1 cellular context compared by ENCODE assay signal in genomic region chr11:65117206-65118096, GRCh38.
A peak's percentile ranks its signal among the peaks of the same experiment; 100 is the strongest.
TF ChIP-seq lines count a peak whose summit lies in the region.

TSS of gene ZNHIT2 (minus strand) at chr11:65117701. CDS start at chr11:65117653, 48 bp downstream.

TF ChIP-seq in HepG2, 621 proteins besides CTCF, POLR2A, EP300 and RAD21 (continued from another document and continues in another):
- TF ChIP-seq, protein P1, sequence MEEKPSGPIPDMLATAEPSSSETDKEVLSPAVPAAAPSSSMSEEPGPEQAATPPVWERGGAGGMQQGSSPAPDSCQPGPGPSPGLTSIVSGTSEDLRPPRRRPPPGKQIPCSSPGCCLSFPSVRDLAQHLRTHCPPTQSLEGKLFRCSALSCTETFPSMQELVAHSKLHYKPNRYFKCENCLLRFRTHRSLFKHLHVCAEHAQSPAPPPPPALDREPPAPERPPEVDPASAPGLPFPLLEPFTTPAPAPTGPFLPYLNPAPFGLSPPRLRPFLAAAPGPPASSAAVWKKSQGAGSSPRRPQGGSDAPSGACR (CRISPR knock-in tag; IDR thresholded peaks at IDR 0.05), result no peak; the same call in 1 of the 2 replicates
- TF ChIP-seq MED13 (CRISPR knock-in tag; IDR thresholded peaks at IDR 0.05) (peak; percentile 39), MBD4 (IDR thresholded peaks at IDR 0.05; ENCODE audit: borderline replicate concordance, low read length) (no peak), PAXIP1 (CRISPR knock-in tag; conservative IDR thresholded peaks at IDR 0.05) (peak; percentile 56), EED (CRISPR knock-in tag; IDR thresholded peaks at IDR 0.05) (peak; percentile 69; the same call in 1 of the 2 replicates), KLF12 (CRISPR knock-in tag; IDR thresholded peaks at IDR 0.05; ENCODE audit: borderline replicate concordance) (peak; percentile 74; the same call in 1 of the 2 replicates), ZNF891 (CRISPR knock-in tag; IDR thresholded peaks at IDR 0.05) (no peak), FOXK2 (IDR thresholded peaks at IDR 0.05) (peak; percentile 76), ZNF143 (CRISPR knock-in tag; IDR thresholded peaks at IDR 0.05) (no peak), AGO2 (optimal IDR thresholded peaks at IDR 0.05; ENCODE audit: low read depth, low read length) (peak; percentile 97), MXD3 (CRISPR knock-in tag; IDR thresholded peaks at IDR 0.05) (no peak), ZNF44 (CRISPR knock-in tag; IDR thresholded peaks at IDR 0.05) (no peak), HIVEP1 (CRISPR knock-in tag; IDR thresholded peaks at IDR 0.05) (no peak), PLRG1 (conservative IDR thresholded peaks at IDR 0.05) (no peak), EZH2 (conservative IDR thresholded peaks at IDR 0.05; ENCODE audit: low read depth, low read length) (no peak), CBX1 (IDR thresholded peaks at IDR 0.05; ENCODE audit: low read depth) (no peak), ZNF572 (CRISPR knock-in tag; IDR thresholded peaks at IDR 0.05) (no peak), ZNF280B (CRISPR knock-in tag; IDR thresholded peaks at IDR 0.05; ENCODE audit: borderline replicate concordance) (peak; percentile 80), ZNF652 (CRISPR knock-in tag; IDR thresholded peaks at IDR 0.05; ENCODE audit: borderline replicate concordance, low read depth) (no peak), SRY (CRISPR knock-in tag; IDR thresholded peaks at IDR 0.05) (no peak), ELF1 (CRISPR knock-in tag; IDR thresholded peaks at IDR 0.05) (peak; percentile 91), ZNF557 (CRISPR knock-in tag; IDR thresholded peaks at IDR 0.05) (no peak), ZZZ3 (CRISPR knock-in tag; IDR thresholded peaks at IDR 0.05; ENCODE audit: borderline replicate concordance) (peak; percentile 90; the same call in 1 of the 2 replicates), SP5 (CRISPR knock-in tag; IDR thresholded peaks at IDR 0.05; ENCODE audit: borderline replicate concordance, low read depth) (0 out of 2 replicates have a peak, but pooled peaks have one; percentile 16), TBX2 (CRISPR knock-in tag; IDR thresholded peaks at IDR 0.05; ENCODE audit: borderline replicate concordance) (peak; percentile 80), ZFP36L1 (CRISPR knock-in tag; IDR thresholded peaks at IDR 0.05) (no peak), HMG20A (CRISPR knock-in tag; IDR thresholded peaks at IDR 0.05; ENCODE audit: borderline replicate concordance) (no peak), NFIC (IDR thresholded peaks at IDR 0.05; ENCODE audit: low read length) (no peak), ARNTL (CRISPR knock-in tag; IDR thresholded peaks at IDR 0.05) (peak; percentile 58), ZNF879 (CRISPR knock-in tag; IDR thresholded peaks at IDR 0.05) (no peak), ZBTB42 (CRISPR knock-in tag; IDR thresholded peaks at IDR 0.05) (peak; percentile 80; the same call in 1 of the 2 replicates), KDM5B (CRISPR knock-in tag; IDR thresholded peaks at IDR 0.05; ENCODE audit: borderline replicate concordance) (no peak; the same call in 1 of the 2 replicates), DZIP1 (CRISPR knock-in tag; IDR thresholded peaks at IDR 0.05) (0 out of 2 replicates have a peak, but pooled peaks have one; percentile 13), SP140L (CRISPR knock-in tag; IDR thresholded peaks at IDR 0.05; ENCODE audit: borderline replicate concordance) (peak; percentile 21; the same call in 1 of the 2 replicates), RFXAP (CRISPR knock-in tag; IDR thresholded peaks at IDR 0.05; ENCODE audit: borderline replicate concordance) (no peak), FOXA3 (CRISPR knock-in tag; IDR thresholded peaks at IDR 0.05) (peak; percentile 30; the same call in 1 of the 2 replicates), GLI4 (CRISPR knock-in tag; IDR thresholded peaks at IDR 0.05; ENCODE audit: borderline replicate concordance) (no peak), ZSCAN9 (CRISPR knock-in tag; IDR thresholded peaks at IDR 0.05; ENCODE audit: borderline replicate concordance) (no peak; the same call in 1 of the 2 replicates)
- TF ChIP-seq, protein P2, sequence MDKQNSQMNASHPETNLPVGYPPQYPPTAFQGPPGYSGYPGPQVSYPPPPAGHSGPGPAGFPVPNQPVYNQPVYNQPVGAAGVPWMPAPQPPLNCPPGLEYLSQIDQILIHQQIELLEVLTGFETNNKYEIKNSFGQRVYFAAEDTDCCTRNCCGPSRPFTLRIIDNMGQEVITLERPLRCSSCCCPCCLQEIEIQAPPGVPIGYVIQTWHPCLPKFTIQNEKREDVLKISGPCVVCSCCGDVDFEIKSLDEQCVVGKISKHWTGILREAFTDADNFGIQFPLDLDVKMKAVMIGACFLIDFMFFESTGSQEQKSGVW (CRISPR knock-in tag; IDR thresholded peaks at IDR 0.05; ENCODE audit: borderline replicate concordance), result no peak
- TF ChIP-seq, protein P3, sequence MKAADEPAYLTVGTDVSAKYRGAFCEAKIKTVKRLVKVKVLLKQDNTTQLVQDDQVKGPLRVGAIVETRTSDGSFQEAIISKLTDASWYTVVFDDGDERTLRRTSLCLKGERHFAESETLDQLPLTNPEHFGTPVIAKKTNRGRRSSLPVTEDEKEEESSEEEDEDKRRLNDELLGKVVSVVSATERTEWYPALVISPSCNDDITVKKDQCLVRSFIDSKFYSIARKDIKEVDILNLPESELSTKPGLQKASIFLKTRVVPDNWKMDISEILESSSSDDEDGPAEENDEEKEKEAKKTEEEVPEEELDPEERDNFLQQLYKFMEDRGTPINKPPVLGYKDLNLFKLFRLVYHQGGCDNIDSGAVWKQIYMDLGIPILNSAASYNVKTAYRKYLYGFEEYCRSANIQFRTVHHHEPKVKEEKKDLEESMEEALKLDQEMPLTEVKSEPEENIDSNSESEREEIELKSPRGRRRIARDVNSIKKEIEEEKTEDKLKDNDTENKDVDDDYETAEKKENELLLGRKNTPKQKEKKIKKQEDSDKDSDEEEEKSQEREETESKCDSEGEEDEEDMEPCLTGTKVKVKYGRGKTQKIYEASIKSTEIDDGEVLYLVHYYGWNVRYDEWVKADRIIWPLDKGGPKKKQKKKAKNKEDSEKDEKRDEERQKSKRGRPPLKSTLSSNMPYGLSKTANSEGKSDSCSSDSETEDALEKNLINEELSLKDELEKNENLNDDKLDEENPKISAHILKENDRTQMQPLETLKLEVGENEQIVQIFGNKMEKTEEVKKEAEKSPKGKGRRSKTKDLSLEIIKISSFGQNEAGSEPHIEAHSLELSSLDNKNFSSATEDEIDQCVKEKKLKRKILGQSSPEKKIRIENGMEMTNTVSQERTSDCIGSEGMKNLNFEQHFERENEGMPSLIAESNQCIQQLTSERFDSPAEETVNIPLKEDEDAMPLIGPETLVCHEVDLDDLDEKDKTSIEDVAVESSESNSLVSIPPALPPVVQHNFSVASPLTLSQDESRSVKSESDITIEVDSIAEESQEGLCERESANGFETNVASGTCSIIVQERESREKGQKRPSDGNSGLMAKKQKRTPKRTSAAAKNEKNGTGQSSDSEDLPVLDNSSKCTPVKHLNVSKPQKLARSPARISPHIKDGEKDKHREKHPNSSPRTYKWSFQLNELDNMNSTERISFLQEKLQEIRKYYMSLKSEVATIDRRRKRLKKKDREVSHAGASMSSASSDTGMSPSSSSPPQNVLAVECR (CRISPR knock-in tag; IDR thresholded peaks at IDR 0.05; ENCODE audit: borderline replicate concordance), result peak; percentile 97
- TF ChIP-seq, protein P4, sequence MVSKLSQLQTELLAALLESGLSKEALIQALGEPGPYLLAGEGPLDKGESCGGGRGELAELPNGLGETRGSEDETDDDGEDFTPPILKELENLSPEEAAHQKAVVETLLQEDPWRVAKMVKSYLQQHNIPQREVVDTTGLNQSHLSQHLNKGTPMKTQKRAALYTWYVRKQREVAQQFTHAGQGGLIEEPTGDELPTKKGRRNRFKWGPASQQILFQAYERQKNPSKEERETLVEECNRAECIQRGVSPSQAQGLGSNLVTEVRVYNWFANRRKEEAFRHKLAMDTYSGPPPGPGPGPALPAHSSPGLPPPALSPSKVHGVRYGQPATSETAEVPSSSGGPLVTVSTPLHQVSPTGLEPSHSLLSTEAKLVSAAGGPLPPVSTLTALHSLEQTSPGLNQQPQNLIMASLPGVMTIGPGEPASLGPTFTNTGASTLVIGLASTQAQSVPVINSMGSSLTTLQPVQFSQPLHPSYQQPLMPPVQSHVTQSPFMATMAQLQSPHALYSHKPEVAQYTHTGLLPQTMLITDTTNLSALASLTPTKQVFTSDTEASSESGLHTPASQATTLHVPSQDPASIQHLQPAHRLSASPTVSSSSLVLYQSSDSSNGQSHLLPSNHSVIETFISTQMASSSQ (IDR thresholded peaks at IDR 0.05; ENCODE audit: low read depth), result no peak
- TF ChIP-seq, protein P4 (CRISPR knock-in tag; IDR thresholded peaks at IDR 0.05; ENCODE audit: borderline replicate concordance), result peak; percentile 66; the same call in 1 of the 2 replicates
- TF ChIP-seq, protein P5, sequence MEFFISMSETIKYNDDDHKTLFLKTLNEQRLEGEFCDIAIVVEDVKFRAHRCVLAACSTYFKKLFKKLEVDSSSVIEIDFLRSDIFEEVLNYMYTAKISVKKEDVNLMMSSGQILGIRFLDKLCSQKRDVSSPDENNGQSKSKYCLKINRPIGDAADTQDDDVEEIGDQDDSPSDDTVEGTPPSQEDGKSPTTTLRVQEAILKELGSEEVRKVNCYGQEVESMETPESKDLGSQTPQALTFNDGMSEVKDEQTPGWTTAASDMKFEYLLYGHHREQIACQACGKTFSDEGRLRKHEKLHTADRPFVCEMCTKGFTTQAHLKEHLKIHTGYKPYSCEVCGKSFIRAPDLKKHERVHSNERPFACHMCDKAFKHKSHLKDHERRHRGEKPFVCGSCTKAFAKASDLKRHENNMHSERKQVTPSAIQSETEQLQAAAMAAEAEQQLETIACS (CRISPR knock-in tag; IDR thresholded peaks at IDR 0.05), result no peak
- TF ChIP-seq, protein P6, sequence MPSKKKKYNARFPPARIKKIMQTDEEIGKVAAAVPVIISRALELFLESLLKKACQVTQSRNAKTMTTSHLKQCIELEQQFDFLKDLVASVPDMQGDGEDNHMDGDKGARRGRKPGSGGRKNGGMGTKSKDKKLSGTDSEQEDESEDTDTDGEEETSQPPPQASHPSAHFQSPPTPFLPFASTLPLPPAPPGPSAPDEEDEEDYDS (CRISPR knock-in tag; IDR thresholded peaks at IDR 0.05), result peak; percentile 40; the same call in 1 of the 2 replicates
